In the genomic region with DNA sequence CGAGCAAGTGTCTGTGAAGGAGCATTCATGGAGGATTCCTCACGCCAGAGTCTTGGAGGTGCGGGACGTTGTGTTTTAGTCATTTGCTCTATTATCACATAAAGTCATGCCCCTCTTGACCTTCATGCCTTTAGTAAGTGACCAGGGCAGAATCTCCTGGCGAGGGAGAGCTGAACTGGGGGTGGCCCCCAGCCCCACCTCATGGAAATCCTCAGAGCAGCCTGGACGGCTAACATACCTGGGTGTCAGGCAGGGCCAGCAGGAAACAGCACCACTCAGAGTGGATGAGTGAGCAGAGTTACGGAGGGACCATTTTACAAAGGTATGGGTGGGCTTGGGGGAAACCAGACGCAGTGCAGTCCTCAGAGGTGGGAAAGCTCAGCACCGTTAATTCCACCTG, we compare ENCODE assay signal across 1 cellular context.
TF ChIP-seq lines count a peak whose summit lies in the region.

No MANE protein-coding gene starts in this region.

TF ChIP-seq in A549, 52 proteins besides CTCF, POLR2A, EP300 and RAD21 (continued from another document):
- TF ChIP-seq PBX3 (IDR thresholded peaks at IDR 0.05) (no peak), GATA3 (IDR thresholded peaks at IDR 0.05; ENCODE audit: borderline replicate concordance) (no peak), ATOH8 (CRISPR knock-in tag; IDR thresholded peaks at IDR 0.05; ENCODE audit: low read depth) (no peak), ESRRA (IDR thresholded peaks at IDR 0.05; ENCODE audit: borderline replicate concordance, low read length) (no peak), ZFP36 (IDR thresholded peaks at IDR 0.05; ENCODE audit: borderline replicate concordance, partially characterized antibody) (no peak), HMGXB4 (CRISPR knock-in tag; IDR thresholded peaks at IDR 0.05; ENCODE audit: borderline replicate concordance) (no peak), JUNB (IDR thresholded peaks at IDR 0.05) (no peak), RNF2 (IDR thresholded peaks at IDR 0.05; ENCODE audit: borderline replicate concordance, low read depth) (no peak), CHD4 (IDR thresholded peaks at IDR 0.05; ENCODE audit: borderline replicate concordance) (no peak)
